ENCODE assay signal across 15 cellular contexts in the genomic region with DNA sequence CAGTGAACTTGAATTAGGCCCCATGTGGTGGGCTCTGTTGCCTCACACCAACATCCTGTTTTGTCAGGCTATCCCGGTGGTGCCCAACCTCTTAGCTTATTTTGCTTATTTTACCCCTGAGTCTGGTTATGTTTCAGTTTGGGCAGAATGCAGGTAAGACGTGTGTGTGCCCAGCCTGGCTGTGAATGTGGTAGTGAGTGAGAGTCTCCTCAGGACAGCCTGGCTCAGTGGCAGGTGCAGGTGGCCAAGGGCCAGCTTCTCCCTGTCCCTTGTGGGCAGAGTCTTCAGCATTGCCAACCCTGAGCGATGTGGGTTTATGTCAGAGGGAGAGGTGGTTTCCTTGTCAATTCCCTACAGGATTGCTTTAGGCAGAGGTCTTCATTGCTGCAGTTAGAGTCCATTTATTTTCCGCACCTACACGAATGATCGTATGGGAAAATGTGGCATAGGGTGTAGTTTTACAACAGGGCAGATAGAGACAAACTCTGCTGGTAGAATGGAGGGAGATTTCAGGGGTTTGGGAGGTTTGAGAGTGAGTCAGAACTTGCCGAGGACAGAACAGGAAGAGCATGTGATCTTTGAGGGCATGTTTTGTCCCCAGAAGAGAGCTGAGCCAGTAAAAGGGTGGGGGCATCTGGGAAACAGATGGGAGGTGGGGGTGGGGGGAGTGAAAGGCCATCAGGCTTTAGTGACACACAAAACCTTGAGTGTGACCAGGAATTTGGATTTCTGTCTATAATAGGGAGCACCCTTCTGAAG.
A peak's percentile ranks its signal among the peaks of the same experiment; 100 is the strongest.
DNase-seq lines count a peak whose midpoint lies in the region; ATAC-seq, FAIRE-seq and TF ChIP-seq lines count a peak whose summit lies in the region.
"Had no signal": no experiment of that assay in that cellular context is flagged by ENCODE, and none has a peak within 500 bp of the region (broad histone marks: within the 10 kb centered on the region; RNA-seq: fewer than 3 reads in every experiment).

No MANE protein-coding gene starts in this region.

- no peak overlapping the region for H3K4me3 Mint-ChIP-seq in astrocyte (ENCODE audit: unreplicated experiment)
- H3K4me3 Mint-ChIP-seq in stimulated activated naive B cell treated with anti-CD40 and anti-IgM and Interleukin-4, amounts not matched to agents 10 μg/mL and 1 μg/mL and 100 μg/mL, for 72 hours, result no peak overlapping the region
- H3K4me3 Mint-ChIP-seq: B cell; CD4-positive, alpha-beta memory T cell had no signal

- dilution Hi-C loops in keratinocyte (cut with MboI; ENCODE audit: extremely low pct_ligation_motif_present, low sequenced_read_pairs), result no loop called here

- no peaks in the 10 kb centered on the region for H4K20me1 ChIP-seq in astrocyte (ENCODE audit: insufficient read depth, low read length)
- H4K20me1 ChIP-seq in keratinocyte (ENCODE audit: control insufficient read depth, extremely low read depth, insufficient read depth, low read length), result no peaks in the 10 kb centered on the region

- intact Hi-C loops in A673 (cut with micrococcal nuclease; ENCODE audit: unreplicated experiment), result no loop called here

- H3K27ac ChIP-seq in astrocyte (ENCODE audit: low read depth, low read length), result no peak overlapping the region
- H3K27ac ChIP-seq in keratinocyte (ENCODE audit: control insufficient read depth, insufficient read depth, low read length), result no peak overlapping the region
- peak overlapping the region; percentile 23 for H3K27ac ChIP-seq in subcutaneous abdominal adipose tissue (ENCODE audit: low read depth, low read length)
- no peak overlapping the region for H3K27ac ChIP-seq in A673 (ENCODE audit: low read depth, low read length, poor library complexity, severe bottlenecking)

- CTCF ChIA-PET in A673 (lab: Charles Lee), result no interaction called here

- BruUV-seq in A673 (replicated peaks; lab: Mats Ljungman, UMichigan), result no TSS peak

- FAIRE-seq in astrocyte (lab: Jason Lieb, UNC) (no peak), keratinocyte (lab: Jason Lieb, UNC) (no peak)
- FAIRE-seq: K562 had no signal

- H3K4me3 ChIP-seq in astrocyte (ENCODE audit: insufficient read depth, low read depth, low read length) (no peak overlapping the region), keratinocyte (ENCODE audit: control insufficient read depth in 2 of 3, extremely low read depth in 1 of 3, insufficient read depth in 2 of 3, low read depth in 1 of 3, low read length in 3 of 3) (no peak overlapping the region), subcutaneous abdominal adipose tissue (ENCODE audit: low read depth in 1 of 5, low read length in 5 of 5) (no peak overlapping the region), A673 (ENCODE audit: low read depth, low read length, poor library complexity, severe bottlenecking) (no peak overlapping the region)
- H3K4me3 ChIP-seq: K562 had no signal

- H3K9me1 ChIP-seq in keratinocyte (ENCODE audit: control insufficient read depth, extremely low read depth, insufficient read depth, low read length), result no peaks in the 10 kb centered on the region

- POLR2A ChIA-PET in A673 (lab: Charles Lee; ENCODE audit: low non-redundant PET), result no interaction called here

- no peaks in the 10 kb centered on the region for H3K36me3 Mint-ChIP-seq in astrocyte (ENCODE audit: low read depth, unreplicated experiment)
- H3K36me3 Mint-ChIP-seq in stimulated activated naive B cell treated with anti-CD40 and anti-IgM and Interleukin-4, amounts not matched to agents 10 μg/mL and 1 μg/mL and 100 μg/mL, for 72 hours, result no peaks in the 10 kb centered on the region
- H3K36me3 Mint-ChIP-seq: CD4-positive, alpha-beta memory T cell had no signal

- H3K27ac Mint-ChIP-seq in astrocyte (ENCODE audit: unreplicated experiment), result peak overlapping the region; percentile 30
- H3K27ac Mint-ChIP-seq in stimulated activated naive B cell treated with anti-CD40 and anti-IgM and Interleukin-4, amounts not matched to agents 10 μg/mL and 1 μg/mL and 100 μg/mL, for 72 hours, result no peak overlapping the region
- H3K27ac Mint-ChIP-seq: B cell; CD4-positive, alpha-beta memory T cell had no signal

- no peaks in the 10 kb centered on the region for H3K79me2 ChIP-seq in astrocyte (ENCODE audit: insufficient read depth, low read length)
- no peaks in the 10 kb centered on the region for H3K79me2 ChIP-seq in keratinocyte (ENCODE audit: control insufficient read depth, insufficient read depth, low read length)

- no peak for ATAC-seq in stimulated activated naive B cell treated with anti-CD40 and anti-IgM and Interleukin-4, amounts not matched to agents 10 μg/mL and 1 μg/mL and 100 μg/mL, for 72 hours (replicated peaks)
- ATAC-seq in GM21526 (IDR thresholded peaks at IDR 0.05; ENCODE audit: low FRiP score, unreplicated experiment), result no peak
- ATAC-seq: HCT116, K562 had no signal

- H3K4me1 Mint-ChIP-seq in astrocyte (ENCODE audit: low read depth, unreplicated experiment), result peaks cover 10% of the 10 kb centered on the region
- peaks cover 1 to 7% of the 10 kb centered on the region in 2 donors for H3K4me1 Mint-ChIP-seq in stimulated activated naive B cell treated with anti-CD40 and anti-IgM and Interleukin-4, amounts not matched to agents 10 μg/mL and 1 μg/mL and 100 μg/mL, for 72 hours
- H3K4me1 Mint-ChIP-seq: B cell; CD4-positive, alpha-beta memory T cell had no signal

- H3K36me3 ChIP-seq in astrocyte (ENCODE audit: insufficient read depth, low read length), result no peaks in the 10 kb centered on the region
- no peaks in the 10 kb centered on the region for H3K36me3 ChIP-seq in keratinocyte (ENCODE audit: control insufficient read depth in 2 of 2, extremely low read depth in 1 of 2, insufficient read depth in 2 of 2, low read length in 2 of 2)
- no peaks in the 10 kb centered on the region for H3K36me3 ChIP-seq in subcutaneous abdominal adipose tissue (ENCODE audit: control insufficient read depth in 5 of 5, insufficient read depth in 5 of 5, low read length in 5 of 5)
- no peaks in the 10 kb centered on the region for H3K36me3 ChIP-seq in A673 (ENCODE audit: insufficient read depth, low read length, poor library complexity, severe bottlenecking)

- H2AFZ ChIP-seq in astrocyte (ENCODE audit: low read depth, low read length), result no peak overlapping the region
- no peak overlapping the region for H2AFZ ChIP-seq in keratinocyte (ENCODE audit: control insufficient read depth, low read length)

- H3K4me2 ChIP-seq in astrocyte (ENCODE audit: low read length), result no peak overlapping the region
- peak overlapping the region; percentile 12 for H3K4me2 ChIP-seq in keratinocyte (ENCODE audit: control insufficient read depth, extremely low read depth, insufficient read depth, low read depth, low read length)

- peaks cover 4% of the 10 kb centered on the region for H3K9me3 ChIP-seq in astrocyte (ENCODE audit: insufficient read depth, low read depth, low read length)
- H3K9me3 ChIP-seq in keratinocyte (ENCODE audit: control insufficient read depth, low read depth, low read length), result no peaks in the 10 kb centered on the region
- H3K9me3 ChIP-seq in subcutaneous abdominal adipose tissue (ENCODE audit: control insufficient read depth in 5 of 5, low read length in 5 of 5), result peaks cover 0 to 3% (median 0%) of the 10 kb centered on the region in 5 donors
- H3K9me3 ChIP-seq in A673 (ENCODE audit: low read depth, low read length, poor library complexity, severe bottlenecking), result no peaks in the 10 kb centered on the region

- TF ChIP-seq CTCF in astrocyte (IDR thresholded peaks at IDR 0.05; ENCODE audit: insufficient read depth, low read depth, low read length) (no peak), keratinocyte (optimal IDR thresholded peaks at IDR 0.05 in 1 of 3, IDR thresholded peaks at IDR 0.05 in 1 of 3, conservative IDR thresholded peaks at IDR 0.05 in 1 of 3; ENCODE audit: extremely low read depth in 1 of 3, insufficient read depth in 2 of 3, low read length in 3 of 3) (no peak), A673 (conservative IDR thresholded peaks at IDR 0.05; ENCODE audit: low read depth, low read length) (no peak)

- DNase-seq in HT1080 (ENCODE audit: low read depth), result peak; percentile 76
- no peak for DNase-seq in astrocyte (ENCODE audit: low read depth)
- no peak for DNase-seq in keratinocyte (ENCODE audit: low read depth, low spot score)
- DNase-seq in stimulated activated naive B cell treated with anti-CD40 and anti-IgM and Interleukin-4, amounts not matched to agents 10 μg/mL and 1 μg/mL and 100 μg/mL, for 72 hours, result no peak
- no peak for DNase-seq in A673 (ENCODE audit: low spot score)
- DNase-seq: CD4-positive, alpha-beta memory T cell; NCI-H187; NCI-H226; NCI-H526 treated with DMSO at 0.1 percent for 48 hours; RPMI8226 had no signal

- no peaks in the 10 kb centered on the region for H3K4me1 ChIP-seq in astrocyte (ENCODE audit: insufficient read depth, low read length)
- peaks cover 5% of the 10 kb centered on the region for H3K4me1 ChIP-seq in keratinocyte (ENCODE audit: control insufficient read depth, extremely low read depth, insufficient read depth, low read length)
- H3K4me1 ChIP-seq in subcutaneous abdominal adipose tissue (ENCODE audit: control insufficient read depth in 5 of 5, insufficient read depth in 5 of 5, low read length in 5 of 5), result peaks cover 0 to 15% (median 0%) of the 10 kb centered on the region in 5 donors
- H3K4me1 ChIP-seq in A673 (ENCODE audit: insufficient read depth, low read length, poor library complexity, severe bottlenecking), result no peaks in the 10 kb centered on the region

- H3K27me3 Mint-ChIP-seq in astrocyte (ENCODE audit: low read depth, unreplicated experiment), result peaks cover 13% of the 10 kb centered on the region
- H3K27me3 Mint-ChIP-seq in stimulated activated naive B cell treated with anti-CD40 and anti-IgM and Interleukin-4, amounts not matched to agents 10 μg/mL and 1 μg/mL and 100 μg/mL, for 72 hours, result no peaks in the 10 kb centered on the region
- H3K27me3 Mint-ChIP-seq: B cell had no signal

- H3K27me3 ChIP-seq in astrocyte (ENCODE audit: insufficient read depth, low read length) (no peaks in the 10 kb centered on the region), keratinocyte (ENCODE audit: control insufficient read depth, extremely low read depth, insufficient read depth, low read length) (no peaks in the 10 kb centered on the region), subcutaneous abdominal adipose tissue (ENCODE audit: control insufficient read depth in 5 of 5, insufficient read depth in 4 of 5, low read length in 5 of 5) (peaks cover 0 to 3% (median 0%) of the 10 kb centered on the region in 5 donors), A673 (replicated peaks; ENCODE audit: insufficient read depth, low read depth, low read length, poor library complexity) (peaks cover 4% of the 10 kb centered on the region)

- H3K9me3 Mint-ChIP-seq in astrocyte (ENCODE audit: unreplicated experiment), result peaks cover 2% of the 10 kb centered on the region
- no peaks in the 10 kb centered on the region for H3K9me3 Mint-ChIP-seq in stimulated activated naive B cell treated with anti-CD40 and anti-IgM and Interleukin-4, amounts not matched to agents 10 μg/mL and 1 μg/mL and 100 μg/mL, for 72 hours

- H3K9ac ChIP-seq in astrocyte (ENCODE audit: low read length) (no peak overlapping the region), keratinocyte (ENCODE audit: control insufficient read depth, extremely low read depth, insufficient read depth, low read length) (no peak overlapping the region), subcutaneous abdominal adipose tissue (ENCODE audit: low read length in 5 of 5) (no peak overlapping the region)
